In the genomic region with DNA sequence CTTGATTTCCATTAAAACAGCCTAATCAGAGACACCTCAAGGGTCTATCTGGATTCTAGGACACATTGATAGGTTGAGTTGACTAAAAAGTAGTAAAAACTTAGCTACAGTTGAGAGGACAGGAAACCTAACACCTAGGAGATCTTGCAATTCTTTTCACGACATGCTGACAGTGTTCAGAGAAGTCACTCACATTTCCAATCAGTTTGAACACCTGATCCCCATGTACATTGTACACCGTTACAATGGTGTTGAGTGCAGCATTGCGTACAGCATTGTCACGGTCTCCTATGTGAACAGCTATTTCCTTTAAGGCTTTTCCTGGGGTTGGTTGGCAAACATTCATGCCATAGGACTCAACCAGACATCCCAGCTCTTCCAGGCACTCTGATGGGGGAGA, we compare ENCODE assay signal across 30 cellular contexts. TPM values are rescaled to one million over a fixed set of nuclear protein-coding genes. Genes with fewer than 3 reads are reported as not detected.
"Had no signal": no experiment of that assay in that cellular context is flagged by ENCODE, and none has a peak within 500 bp of the region (broad histone marks: within the 10 kb centered on the region; RNA-seq: fewer than 3 reads in every experiment).

No MANE protein-coding gene starts in this region.

- ATAC-seq: foreskin keratinocyte; heart right ventricle; mucosa of descending colon; natural killer cell treated with Interleukin-12 subunit alpha and Interleukin-12 subunit beta and Interleukin-15 and Interleukin-18, amount 100 ng/mL, for 72 hours; right cardiac atrium; stimulated activated memory B cell treated with anti-CD40 and anti-IgM and Interleukin-4, amounts not matched to agents 10 μg/mL and 1 μg/mL and 100 μg/mL, for 72 hours; stimulated activated naive CD8-positive, alpha-beta T cell treated with anti-CD3 and anti-CD28 coated beads, Interleukin-15, Interleukin-2, amounts not matched to agents 100 U/mL and 50 U/mL, for 24 hours had no signal

- H3K4me1 ChIP-seq: esophagus muscularis mucosa, heart right ventricle, neural progenitor cell, parathyroid adenoma, prostate gland, spleen, testis, tibial artery, upper lobe of left lung had no signal

- H3K9me3 Mint-ChIP-seq: endodermal cell; memory B cell; naive B cell; natural killer cell treated with Interleukin-12 subunit alpha and Interleukin-12 subunit beta and Interleukin-15 and Interleukin-18, amount 100 ng/mL, for 72 hours; neural progenitor cell; stimulated activated memory B cell treated with anti-CD40 and anti-IgM and Interleukin-4, amounts not matched to agents 10 μg/mL and 1 μg/mL and 100 μg/mL, for 72 hours had no signal

- H3K27me3 Mint-ChIP-seq: memory B cell; naive B cell; natural killer cell treated with Interleukin-12 subunit alpha and Interleukin-12 subunit beta and Interleukin-15 and Interleukin-18, amount 100 ng/mL, for 72 hours; stimulated activated memory B cell treated with anti-CD40 and anti-IgM and Interleukin-4, amounts not matched to agents 10 μg/mL and 1 μg/mL and 100 μg/mL, for 72 hours had no signal

- H3K79me2 ChIP-seq: parathyroid adenoma had no signal

- DNase-seq: cerebellar nuclear complex; effector CD8-positive, alpha-beta T cell; endodermal cell; foreskin keratinocyte; glutamatergic neuron; heart right ventricle; hippocampal formation; mucosa of descending colon; naive B cell; right cardiac atrium; spleen; stimulated activated CD4-positive, alpha-beta T cell treated with anti-CD3 and anti-CD28 coated beads, Interleukin-4, amount 100 ng/mL, for 4 hours; stimulated activated naive CD8-positive, alpha-beta T cell treated with anti-CD3 and anti-CD28 coated beads, Interleukin-15, Interleukin-2, amounts not matched to agents 100 U/mL and 50 U/mL, for 24 hours; substantia nigra; testis; tibial artery; upper lobe of left lung had no signal

- H3K27ac Mint-ChIP-seq: endodermal cell; memory B cell; natural killer cell treated with Interleukin-12 subunit alpha and Interleukin-12 subunit beta and Interleukin-15 and Interleukin-18, amount 100 ng/mL, for 72 hours; neural progenitor cell; stimulated activated memory B cell treated with anti-CD40 and anti-IgM and Interleukin-4, amounts not matched to agents 10 μg/mL and 1 μg/mL and 100 μg/mL, for 72 hours had no signal

- H3K4me2 ChIP-seq: neural progenitor cell had no signal

- H3K4me3 Mint-ChIP-seq: endodermal cell; memory B cell; naive B cell; natural killer cell treated with Interleukin-12 subunit alpha and Interleukin-12 subunit beta and Interleukin-15 and Interleukin-18, amount 100 ng/mL, for 72 hours; neural progenitor cell; stimulated activated memory B cell treated with anti-CD40 and anti-IgM and Interleukin-4, amounts not matched to agents 10 μg/mL and 1 μg/mL and 100 μg/mL, for 72 hours had no signal

- H3K9me3 ChIP-seq: esophagus muscularis mucosa, heart right ventricle, mucosa of descending colon, prostate gland, spleen, testis, tibial artery, upper lobe of left lung had no signal

- H3K4me1 Mint-ChIP-seq: endodermal cell; memory B cell; naive B cell; neural progenitor cell; stimulated activated memory B cell treated with anti-CD40 and anti-IgM and Interleukin-4, amounts not matched to agents 10 μg/mL and 1 μg/mL and 100 μg/mL, for 72 hours had no signal

- H3K9ac ChIP-seq: neural progenitor cell, parathyroid adenoma had no signal

- H3K27ac ChIP-seq: esophagus muscularis mucosa, foreskin keratinocyte, heart right ventricle, neural progenitor cell, parathyroid adenoma, prostate gland, skin epidermis, spleen, testis, tibial artery, upper lobe of left lung had no signal

- H2AFZ ChIP-seq: neural progenitor cell, parathyroid adenoma had no signal

- H3K27me3 ChIP-seq: esophagus muscularis mucosa, foreskin keratinocyte, heart right ventricle, neural progenitor cell, spleen, testis, tibial artery, upper lobe of left lung had no signal

- H3K4me3 ChIP-seq: esophagus muscularis mucosa, heart right ventricle, lung, mucosa of descending colon, neural progenitor cell, prostate gland, skin epidermis, spleen, testis, tibial artery, upper lobe of left lung had no signal

RNA-seq across cellular contexts. Expression of gene F2, which starts 42.8 kb away (rescaled TPM):
- total RNA-seq: endothelial cell of umbilical vein, fibroblast of lung, foreskin keratinocyte, osteoblast had no signal
- polyA plus RNA-seq: fibroblast of lung, foreskin keratinocyte, keratinocyte, right cardiac atrium had no signal
